In the genomic region with DNA sequence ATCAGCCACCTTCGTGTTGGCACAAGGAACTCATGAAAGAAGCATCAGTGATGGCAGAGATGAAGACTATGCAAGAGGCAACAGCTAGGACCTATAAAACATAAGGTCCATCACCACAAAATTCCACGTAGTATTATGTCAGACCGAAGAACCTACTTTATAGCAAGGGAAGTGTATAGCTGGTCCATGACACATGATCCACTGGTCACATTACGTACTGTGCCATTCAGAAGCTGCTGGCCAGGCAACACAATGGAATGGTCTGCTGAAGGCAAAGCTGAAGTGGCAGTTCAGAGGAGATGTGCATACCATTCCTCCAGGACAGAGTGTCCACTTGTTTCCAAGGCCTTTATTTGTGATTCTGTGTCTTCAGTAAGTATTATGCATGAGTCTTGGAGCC, we compare ENCODE assay signal across 1 cellular context.
TF ChIP-seq lines count a peak whose summit lies in the region.

No MANE protein-coding gene starts in this region.

TF ChIP-seq in SK-N-SH, 30 proteins besides CTCF, POLR2A, EP300 and RAD21 (continued from another document):
- no peak for TF ChIP-seq SMC3 (IDR thresholded peaks at IDR 0.05; ENCODE audit: low read depth, low read length)
- no peak for TF ChIP-seq RXRA (IDR thresholded peaks at IDR 0.05; ENCODE audit: borderline replicate concordance, low read depth)
TF ChIP-seq in SK-N-SH: peak in this region for 0.
